Comparison of ENCODE assay signal across 8 cellular contexts in genomic region chr17:49565948-49566491, GRCh38. TPM values are rescaled to one million over a fixed set of nuclear protein-coding genes. Genes with fewer than 3 reads are reported as not detected.
DNase-seq lines count a peak whose midpoint lies in the region; ATAC-seq and TF ChIP-seq lines count a peak whose summit lies in the region.

No MANE protein-coding gene starts in this region.

- H3K4me1 ChIP-seq in thymus (ENCODE audit: control insufficient read depth, insufficient read depth, low read length) = no peaks in the 10 kb centered on the region

- no peaks in the 10 kb centered on the region for H3K36me3 Mint-ChIP-seq in T-helper 2 cell treated with Interferon-gamma antibody and Interleukin-4, amounts not matched to agents 5 μg/mL and 100 μg/mL, for 36 hours (ENCODE audit: low read depth)
- H3K36me3 Mint-ChIP-seq in activated naive CD8-positive, alpha-beta T cell treated with anti-CD3 and anti-CD28 coated beads, Interleukin-2, amount 50 U/mL, for 24 hours (ENCODE audit: low read depth) = no peaks in the 10 kb centered on the region

- peak; percentile 42 for DNase-seq in T-helper 2 cell treated with Interferon-gamma antibody and Interleukin-4, amounts not matched to agents 5 μg/mL and 100 μg/mL, for 36 hours (ENCODE audit: low spot score)
- DNase-seq in T-helper 2 cell = no peak
- DNase-seq in activated naive CD8-positive, alpha-beta T cell treated with anti-CD3 and anti-CD28 coated beads, Interleukin-2, amount 50 U/mL, for 24 hours = peak; percentile 43
- no peak for DNase-seq in kidney epithelial cell (ENCODE audit: low read depth)
- DNase-seq in NCI-H1048 (lab: John Stamatoyannopoulos, UW) = no peak
- DNase-seq in HuH-7.5 (ENCODE audit: low spot score) = no peak
- no peak for DNase-seq in HPDE6-E6E7 (ENCODE audit: extremely low spot score)

- WGBS in thymus = 44% methylated on average over 14 of the region's 14 CpGs

- no peak overlapping the region for H3K27ac Mint-ChIP-seq in T-helper 2 cell treated with Interferon-gamma antibody and Interleukin-4, amounts not matched to agents 5 μg/mL and 100 μg/mL, for 36 hours
- H3K27ac Mint-ChIP-seq in activated naive CD8-positive, alpha-beta T cell treated with anti-CD3 and anti-CD28 coated beads, Interleukin-2, amount 50 U/mL, for 24 hours = peak overlapping the region; percentile 13

- no peaks in the 10 kb centered on the region for H3K9me3 Mint-ChIP-seq in T-helper 2 cell treated with Interferon-gamma antibody and Interleukin-4, amounts not matched to agents 5 μg/mL and 100 μg/mL, for 36 hours
- H3K9me3 Mint-ChIP-seq in activated naive CD8-positive, alpha-beta T cell treated with anti-CD3 and anti-CD28 coated beads, Interleukin-2, amount 50 U/mL, for 24 hours = no peaks in the 10 kb centered on the region

- no peak overlapping the region for H3K4me3 Mint-ChIP-seq in T-helper 2 cell treated with Interferon-gamma antibody and Interleukin-4, amounts not matched to agents 5 μg/mL and 100 μg/mL, for 36 hours
- H3K4me3 Mint-ChIP-seq in activated naive CD8-positive, alpha-beta T cell treated with anti-CD3 and anti-CD28 coated beads, Interleukin-2, amount 50 U/mL, for 24 hours = peak overlapping the region; percentile 42

- H3K27me3 ChIP-seq in kidney epithelial cell (ENCODE audit: control insufficient read depth, insufficient read depth, low read length) (peaks cover 29% of the 10 kb centered on the region), thymus (ENCODE audit: control insufficient read depth, insufficient read depth) (peaks cover 2% of the 10 kb centered on the region)

- H3K27ac ChIP-seq in thymus (ENCODE audit: low read depth) = peak overlapping the region; percentile 43

- peaks cover 10% of the 10 kb centered on the region for H3K4me1 Mint-ChIP-seq in T-helper 2 cell treated with Interferon-gamma antibody and Interleukin-4, amounts not matched to agents 5 μg/mL and 100 μg/mL, for 36 hours (ENCODE audit: low read depth)
- H3K4me1 Mint-ChIP-seq in activated naive CD8-positive, alpha-beta T cell treated with anti-CD3 and anti-CD28 coated beads, Interleukin-2, amount 50 U/mL, for 24 hours = peaks cover 24% of the 10 kb centered on the region

- peak; percentile 29 for ATAC-seq in activated naive CD8-positive, alpha-beta T cell treated with anti-CD3 and anti-CD28 coated beads, Interleukin-2, amount 50 U/mL, for 24 hours

- H3K4me3 ChIP-seq in kidney epithelial cell (ENCODE audit: low read depth, low read length) (no peak overlapping the region), thymus (ENCODE audit: low read length) (no peak overlapping the region)

- H3K36me3 ChIP-seq in kidney epithelial cell (ENCODE audit: control insufficient read depth, insufficient read depth, low read length) = no peaks in the 10 kb centered on the region
- H3K36me3 ChIP-seq in thymus (ENCODE audit: control insufficient read depth, insufficient read depth) = no peaks in the 10 kb centered on the region

- H3K27me3 Mint-ChIP-seq in T-helper 2 cell treated with Interferon-gamma antibody and Interleukin-4, amounts not matched to agents 5 μg/mL and 100 μg/mL, for 36 hours (ENCODE audit: low read depth) = peaks cover 23% of the 10 kb centered on the region
- peaks cover 16% of the 10 kb centered on the region for H3K27me3 Mint-ChIP-seq in activated naive CD8-positive, alpha-beta T cell treated with anti-CD3 and anti-CD28 coated beads, Interleukin-2, amount 50 U/mL, for 24 hours

- peak; percentile 28 for TF ChIP-seq CTCF in kidney epithelial cell (IDR thresholded peaks at IDR 0.05; ENCODE audit: insufficient read depth, low read length, poor library complexity, severe bottlenecking)

- H3K9me3 ChIP-seq in thymus (ENCODE audit: control insufficient read depth) = no peaks in the 10 kb centered on the region

RNA-seq across cellular contexts. Expression of gene NXPH3, which starts 9.7 kb away (rescaled TPM):
- not detected in 2 replicates for total RNA-seq in kidney epithelial cell
- 2.3 TPM for polyA plus RNA-seq in thymus

Comparison
In these comparisons a context has a peak if more than half of its experiments do, and no peak if none do; other contexts are left out.
1. DNase-seq: peak in T-helper 2 cell treated with Interferon-gamma antibody and Interleukin-4, amounts not matched to agents 5 μg/mL and 100 μg/mL, for 36 hours (single experiment) and activated naive CD8-positive, alpha-beta T cell treated with anti-CD3 and anti-CD28 coated beads, Interleukin-2, amount 50 U/mL, for 24 hours (single experiment); none in T-helper 2 cell (0 of 5), kidney epithelial cell (single experiment), NCI-H1048 (single experiment), HuH-7.5 (single experiment) and HPDE6-E6E7 (single experiment).